Comparison of ENCODE assay signal across 22 cellular contexts in the genomic region with DNA sequence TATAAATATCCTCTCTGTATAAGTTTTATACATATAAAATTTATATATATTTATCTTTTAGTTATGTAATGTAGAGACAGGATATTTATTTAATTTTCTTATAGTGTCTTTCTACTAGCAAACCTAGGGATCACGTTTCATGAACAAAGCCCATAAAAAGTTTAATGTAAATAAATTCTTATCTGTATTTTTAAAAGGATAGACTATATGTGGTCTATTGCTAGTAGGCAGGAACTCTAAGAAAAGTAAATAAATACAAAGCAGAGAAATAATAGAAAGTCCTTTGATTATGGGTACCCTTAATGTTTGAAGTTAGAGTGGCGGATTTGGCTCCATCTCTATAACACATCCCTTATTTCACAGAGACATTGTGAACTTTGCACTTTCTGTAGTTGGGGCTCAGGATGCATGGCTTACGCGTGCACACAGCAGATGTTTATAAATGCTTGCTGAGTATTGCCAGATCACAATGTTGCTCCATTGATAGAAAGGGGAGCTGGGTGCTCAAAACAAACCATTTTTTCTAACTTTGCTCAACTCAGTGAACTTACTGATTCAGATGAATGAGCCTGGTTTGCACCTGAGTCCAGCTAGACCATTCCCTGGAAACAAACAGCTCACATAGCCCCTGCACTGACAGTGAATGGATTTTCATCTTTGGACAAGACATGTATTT.
"Had no signal": no experiment of that assay in that cellular context is flagged by ENCODE, and none has a peak within 500 bp of the region (broad histone marks: within the 10 kb centered on the region; RNA-seq: fewer than 3 reads in every experiment).

No MANE protein-coding gene starts in this region.

- H3K27ac ChIP-seq: epithelial cell of prostate, skin epidermis, testis had no signal

- DNase-seq: activated B cell treated with CpG ODN at 0.5 μM for 24 hours; activated CD4-positive, alpha-beta T cell treated with anti-CD3 and anti-CD28 coated beads for 48 hours; activated CD8-positive, alpha-beta T cell treated with anti-CD3 and anti-CD28 coated beads for 36 hours; activated naive CD4-positive, alpha-beta T cell treated with Interleukin-2 at 50 U/mL for 16 hours; activated naive CD8-positive, alpha-beta T cell treated with anti-CD3 and anti-CD28 coated beads, Interleukin-2, amount 10 ng/mL, durations not matched to agents 7 days and 5 days; activated T-cell treated with anti-CD3 and anti-CD28 coated beads, Interleukin-2, amount 50 U/mL, for 1 hour; amygdala; dorsolateral prefrontal cortex; glutamatergic neuron; hypothalamus; islet precursor cell; nucleus accumbens; retina; stimulated activated CD4-positive, alpha-beta T cell treated with anti-CD3 and anti-CD28 coated beads, Interleukin-4, amount 100 ng/mL, for 1 hour; T-helper 9 cell; testis had no signal

- H3K27me3 ChIP-seq: body of pancreas, dorsolateral prefrontal cortex, testis had no signal

- H3K9me3 ChIP-seq: body of pancreas, testis had no signal

- H3K4me3 ChIP-seq: body of pancreas, dorsolateral prefrontal cortex, lung, skin epidermis, testis had no signal

- H3K4me1 ChIP-seq: testis had no signal

- ATAC-seq: activated CD8-positive, alpha-beta T cell treated with anti-CD3 and anti-CD28 coated beads for 36 hours; activated T-helper 17 cell treated with anti-CD3 and anti-CD28 coated beads, Interleukin-2, amount 50 U/mL, for 72 hours; natural killer cell treated with Interleukin-12 subunit alpha and Interleukin-12 subunit beta and Interleukin-15 and Interleukin-18, amount 100 ng/mL, for 72 hours had no signal
